ENCODE assay signal across 1 cellular context in the genomic region with DNA sequence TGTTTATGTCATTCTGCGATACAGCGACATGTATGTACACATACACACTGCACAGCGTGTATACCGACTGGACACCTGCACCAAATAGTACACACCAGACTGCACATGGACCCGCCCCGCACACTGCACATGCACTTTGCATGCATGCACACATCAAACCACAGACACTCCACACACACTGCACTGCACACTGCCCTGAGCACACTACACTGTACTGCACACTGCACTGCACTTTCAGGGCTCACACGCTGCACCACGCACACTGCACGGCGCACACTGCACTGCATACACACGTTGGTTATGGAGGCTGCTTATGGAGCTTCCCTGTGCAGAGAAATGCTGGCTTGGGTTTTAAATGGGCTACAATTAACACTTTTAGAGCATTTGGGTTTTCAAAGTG.
TF ChIP-seq lines count a peak whose summit lies in the region.

No MANE protein-coding gene starts in this region.

TF ChIP-seq in HCT116, 20 proteins besides CTCF, POLR2A, EP300 and RAD21 (continued from another document):
- TF ChIP-seq, protein P1, sequence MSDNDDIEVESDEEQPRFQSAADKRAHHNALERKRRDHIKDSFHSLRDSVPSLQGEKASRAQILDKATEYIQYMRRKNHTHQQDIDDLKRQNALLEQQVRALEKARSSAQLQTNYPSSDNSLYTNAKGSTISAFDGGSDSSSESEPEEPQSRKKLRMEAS (IDR thresholded peaks at IDR 0.05) = no peak
- TF ChIP-seq TCF7L2 (IDR thresholded peaks at IDR 0.05; ENCODE audit: borderline replicate concordance, extremely low read depth, insufficient read depth, insufficient read length) (no peak), FOSL1 (IDR thresholded peaks at IDR 0.05; ENCODE audit: low read depth) (no peak), CEBPB (IDR thresholded peaks at IDR 0.05; ENCODE audit: low read depth) (no peak), POLR2AphosphoS5 (IDR thresholded peaks at IDR 0.05; ENCODE audit: low read depth, low read length) (no peak), EZH2phosphoT487 (IDR thresholded peaks at IDR 0.05; ENCODE audit: borderline replicate concordance) (no peak)
- TF ChIP-seq, protein P2, sequence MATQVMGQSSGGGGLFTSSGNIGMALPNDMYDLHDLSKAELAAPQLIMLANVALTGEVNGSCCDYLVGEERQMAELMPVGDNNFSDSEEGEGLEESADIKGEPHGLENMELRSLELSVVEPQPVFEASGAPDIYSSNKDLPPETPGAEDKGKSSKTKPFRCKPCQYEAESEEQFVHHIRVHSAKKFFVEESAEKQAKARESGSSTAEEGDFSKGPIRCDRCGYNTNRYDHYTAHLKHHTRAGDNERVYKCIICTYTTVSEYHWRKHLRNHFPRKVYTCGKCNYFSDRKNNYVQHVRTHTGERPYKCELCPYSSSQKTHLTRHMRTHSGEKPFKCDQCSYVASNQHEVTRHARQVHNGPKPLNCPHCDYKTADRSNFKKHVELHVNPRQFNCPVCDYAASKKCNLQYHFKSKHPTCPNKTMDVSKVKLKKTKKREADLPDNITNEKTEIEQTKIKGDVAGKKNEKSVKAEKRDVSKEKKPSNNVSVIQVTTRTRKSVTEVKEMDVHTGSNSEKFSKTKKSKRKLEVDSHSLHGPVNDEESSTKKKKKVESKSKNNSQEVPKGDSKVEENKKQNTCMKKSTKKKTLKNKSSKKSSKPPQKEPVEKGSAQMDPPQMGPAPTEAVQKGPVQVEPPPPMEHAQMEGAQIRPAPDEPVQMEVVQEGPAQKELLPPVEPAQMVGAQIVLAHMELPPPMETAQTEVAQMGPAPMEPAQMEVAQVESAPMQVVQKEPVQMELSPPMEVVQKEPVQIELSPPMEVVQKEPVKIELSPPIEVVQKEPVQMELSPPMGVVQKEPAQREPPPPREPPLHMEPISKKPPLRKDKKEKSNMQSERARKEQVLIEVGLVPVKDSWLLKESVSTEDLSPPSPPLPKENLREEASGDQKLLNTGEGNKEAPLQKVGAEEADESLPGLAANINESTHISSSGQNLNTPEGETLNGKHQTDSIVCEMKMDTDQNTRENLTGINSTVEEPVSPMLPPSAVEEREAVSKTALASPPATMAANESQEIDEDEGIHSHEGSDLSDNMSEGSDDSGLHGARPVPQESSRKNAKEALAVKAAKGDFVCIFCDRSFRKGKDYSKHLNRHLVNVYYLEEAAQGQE (IDR thresholded peaks at IDR 0.05; ENCODE audit: low read depth) = no peak
